ENCODE assay signal across 38 cellular contexts in genomic region chr19:29554149-29554548, GRCh38. TPM values are rescaled to one million over a fixed set of nuclear protein-coding genes. Genes with fewer than 3 reads are reported as not detected.
"Had no signal": no experiment of that assay in that cellular context is flagged by ENCODE, and none has a peak within 500 bp of the region (broad histone marks: within the 10 kb centered on the region; RNA-seq: fewer than 3 reads in every experiment).

No MANE protein-coding gene starts in this region.

- ATAC-seq: activated naive CD4-positive, alpha-beta T cell treated with anti-CD3 and anti-CD28 coated beads, Interleukin-2, amount 50 U/mL, for 72 hours; activated naive CD8-positive, alpha-beta T cell treated with anti-CD3 and anti-CD28 coated beads, Interleukin-2, amount 50 U/mL, for 24 hours; activated T-cell treated with anti-CD3 and anti-CD28 coated beads, Interleukin-2, amount 50 U/mL, for 4 hours; activated T-cell treated with anti-CD3 and anti-CD28 coated beads, Interleukin-2, amount 50 U/mL, for 72 hours; activated T-helper 17 cell treated with anti-CD3 and anti-CD28 coated beads, Interleukin-2, amount 50 U/mL, for 72 hours; body of pancreas had no signal

- H3K27me3 ChIP-seq: adrenal gland, ascending aorta, body of pancreas, brain microvascular endothelial cell, cardiac muscle cell had no signal

- FAIRE-seq: astrocyte, bronchial epithelial cell had no signal

- H3K4me3 ChIP-seq: adrenal gland, ascending aorta, body of pancreas, breast epithelium, cardiac muscle cell had no signal

- H3K4me1 ChIP-seq: adrenal gland, ascending aorta, body of pancreas, breast epithelium had no signal

- DNase-seq: activated effector memory CD4-positive, alpha-beta T cell treated with anti-CD3 and anti-CD28 coated beads, Interleukin-2, amount 50 U/mL, for 16 hours; activated effector memory CD4-positive, alpha-beta T cell treated with Interleukin-2 at 50 U/mL for 16 hours; activated gamma-delta T cell; activated gamma-delta T cell treated with Interleukin-2 at 50 U/mL for 16 hours; activated naive CD4-positive, alpha-beta T cell; activated naive CD4-positive, alpha-beta T cell treated with anti-CD3 and anti-CD28 coated beads for 36 hours; activated naive CD4-positive, alpha-beta T cell treated with anti-CD3 and anti-CD28 coated beads, Interleukin-2, amount 10 ng/mL, durations not matched to agents 7 days and 5 days; activated naive CD4-positive, alpha-beta T cell treated with anti-CD3 and anti-CD28 coated beads, Interleukin-2, amount 50 U/mL, for 16 hours; activated naive CD4-positive, alpha-beta T cell treated with Interleukin-2 at 50 U/mL for 16 hours; activated naive CD8-positive, alpha-beta T cell treated with anti-CD3 and anti-CD28 coated beads for 36 hours; activated naive CD8-positive, alpha-beta T cell treated with anti-CD3 and anti-CD28 coated beads, Interleukin-2, amount 10 ng/mL, durations not matched to agents 7 days and 5 days; activated naive CD8-positive, alpha-beta T cell treated with anti-CD3 and anti-CD28 coated beads, Interleukin-2, amount 50 U/mL, for 24 hours; activated T-cell treated with anti-CD3 and anti-CD28 coated beads, Interleukin-2, amount 50 U/mL, for 24 hours; activated T-cell treated with anti-CD3 and anti-CD28 coated beads, Interleukin-2, amount 50 U/mL, for 4 hours; activated T-cell treated with anti-CD3 and anti-CD28 coated beads, Interleukin-2, amount 50 U/mL, for 48 hours; activated T-cell treated with anti-CD3 and anti-CD28 coated beads, Interleukin-2, amount 50 U/mL, for 72 hours; adrenal gland; amniotic stem cell; amygdala; anterior cingulate cortex; aorta; body of pancreas; brain microvascular endothelial cell; caudate nucleus; central memory CD4-positive, alpha-beta T cell; cerebellar nuclear complex had no signal

- H3K36me3 ChIP-seq: adrenal gland, ascending aorta, brain microvascular endothelial cell, breast epithelium, cardiac muscle cell had no signal

- H3K9me3 ChIP-seq: adrenal gland, body of pancreas had no signal

- H3K27ac ChIP-seq: adrenal gland, ascending aorta, body of pancreas, brain microvascular endothelial cell, breast epithelium, cardiac muscle cell had no signal

RNA-seq across cellular contexts. Expression of gene VSTM2B, which starts 28.4 kb away (rescaled TPM):
- total RNA-seq: activated naive CD4-positive, alpha-beta T cell treated with anti-CD3 and anti-CD28 coated beads for 36 hours; activated naive CD8-positive, alpha-beta T cell treated with anti-CD3 and anti-CD28 coated beads for 36 hours; activated naive CD8-positive, alpha-beta T cell treated with anti-CD3 and anti-CD28 coated beads, Interleukin-2, amount 10 ng/mL, durations not matched to agents 7 days and 5 days; activated T-cell treated with anti-CD3 and anti-CD28 coated beads, Interleukin-2, amount 50 U/mL, for 4 hours; activated T-cell treated with anti-CD3 and anti-CD28 coated beads, Interleukin-2, amount 50 U/mL, for 72 hours; activated T-helper 1 cell treated with anti-CD3 and anti-CD28 coated beads, Interleukin-12 subunit alpha, Interleukin-12 subunit beta, Interleukin-2, Interleukin-4 antibody, amounts not matched to agents 30 ng/mL and 10 ng/mL and 1 ng/mL, durations not matched to agents 14 hours and 24 hours and 36 hours; activated T-helper 17 cell treated with anti-CD3 and anti-CD28 coated beads, Interleukin-2, amount 50 U/mL, for 72 hours; activated T-helper 2 cell treated with anti-CD3 and anti-CD28 coated beads, Interferon-gamma antibody, Interleukin-2, Interleukin-4, amounts not matched to agents 10 μg/mL and 5 μg/mL and 100 μg/mL, durations not matched to agents 14 hours and 24 hours and 36 hours; adrenal gland; aorta; ascending aorta; astrocyte; body of pancreas; breast epithelium; bronchial epithelial cell; cardiac septum; chondrocyte had no signal
- polyA plus RNA-seq: adipose tissue, aorta, cardiac muscle cell had no signal
